14 cellular contexts compared by ENCODE assay signal in genomic region chr3:143507735-143508580, GRCh38.
A peak's percentile ranks its signal among the peaks of the same experiment; 100 is the strongest.
DNase-seq lines count a peak whose midpoint lies in the region; ATAC-seq and TF ChIP-seq lines count a peak whose summit lies in the region.
"Had no signal": no experiment of that assay in that cellular context is flagged by ENCODE, and none has a peak within 500 bp of the region (broad histone marks: within the 10 kb centered on the region; RNA-seq: fewer than 3 reads in every experiment).

No MANE protein-coding gene starts in this region.

- H3K79me2 ChIP-seq in smooth muscle cell (ENCODE audit: low read depth): no peaks in the 10 kb centered on the region

- no peaks in the 10 kb centered on the region for H3K4me1 ChIP-seq in foreskin keratinocyte
- no peaks in the 10 kb centered on the region for H3K4me1 ChIP-seq in smooth muscle cell (ENCODE audit: low read depth)
- no peaks in the 10 kb centered on the region for H3K4me1 ChIP-seq in SJCRH30

- WGBS in smooth muscle cell (ENCODE audit: low lambda C conversion rate): 59% methylated on average over 3 of the region's 3 CpGs

- ATAC-seq in foreskin keratinocyte (peak; percentile 70), HG03095 (IDR thresholded peaks at IDR 0.05; ENCODE audit: unreplicated experiment) (no peak)
- ATAC-seq: HCT116 had no signal

- H3K36me3 ChIP-seq in smooth muscle cell (ENCODE audit: low read depth) (no peaks in the 10 kb centered on the region), SJCRH30 (no peaks in the 10 kb centered on the region)

- TF ChIP-seq CTCF in WI38 (IDR thresholded peaks at IDR 0.05; ENCODE audit: low read depth, low read length) (no peak), foreskin keratinocyte (conservative IDR thresholded peaks at IDR 0.05) (no peak), smooth muscle cell (IDR thresholded peaks at IDR 0.05; ENCODE audit: borderline replicate concordance, insufficient read depth, poor library complexity, severe bottlenecking) (no peak)

- H3F3A ChIP-seq in smooth muscle cell (ENCODE audit: low read depth): no peaks in the 10 kb centered on the region

- no peak overlapping the region for H3K27ac ChIP-seq in foreskin keratinocyte
- no peak overlapping the region for H3K27ac ChIP-seq in smooth muscle cell (ENCODE audit: low read depth)
- H3K27ac ChIP-seq in SJCRH30: no peak overlapping the region

- no peak overlapping the region for H3K9ac ChIP-seq in smooth muscle cell (ENCODE audit: low read depth)

- no peak overlapping the region for H2AFZ ChIP-seq in smooth muscle cell (ENCODE audit: low read depth)

- peak overlapping the region; percentile 20 for H3K4me2 ChIP-seq in smooth muscle cell

- H3K27me3 ChIP-seq in foreskin keratinocyte (no peaks in the 10 kb centered on the region), smooth muscle cell (ENCODE audit: low read depth) (no peaks in the 10 kb centered on the region), SJCRH30 (no peaks in the 10 kb centered on the region)

- DNase-seq in GM04503 (ENCODE audit: low read depth): peak; percentile 45
- peak; percentile 50 to 76 for DNase-seq in foreskin keratinocyte
- DNase-seq in smooth muscle cell (lab: John Stamatoyannopoulos, UW; ENCODE audit: unreplicated experiment): no peak
- no peak for DNase-seq in SJCRH30
- no peak for DNase-seq in KG1 (lab: John Stamatoyannopoulos, UW)
- DNase-seq: activated CD4-positive, alpha-beta T cell treated with anti-CD3 and anti-CD28 coated beads, Interleukin-2, amount 50 U/mL, for 4 hours; activated naive CD4-positive, alpha-beta T cell treated with Interleukin-2 at 50 U/mL for 16 hours; cortex of kidney; head of caudate nucleus; nucleus accumbens; T-helper 1 cell had no signal

- H3K4me3 ChIP-seq in WI38 (ENCODE audit: low read depth, low read length) (peak overlapping the region; percentile 4; the same call in 1 of the 2 replicates), smooth muscle cell (no peak overlapping the region), SJCRH30 (no peak overlapping the region)

- no peaks in the 10 kb centered on the region for H4K20me1 ChIP-seq in smooth muscle cell (ENCODE audit: low read depth)

- H3K9me3 ChIP-seq in smooth muscle cell (replicated peaks; ENCODE audit: low read depth) (no peaks in the 10 kb centered on the region), SJCRH30 (replicated peaks) (no peaks in the 10 kb centered on the region)

Comparison
In these comparisons a context has a peak if more than half of its experiments do, and no peak if none do; other contexts are left out.
1. DNase-seq: peak in GM04503 (single experiment) and foreskin keratinocyte (2 of 2); none in smooth muscle cell (single experiment), SJCRH30 (0 of 2) and KG1 (single experiment).